20 cellular contexts compared by ENCODE assay signal in the genomic region with DNA sequence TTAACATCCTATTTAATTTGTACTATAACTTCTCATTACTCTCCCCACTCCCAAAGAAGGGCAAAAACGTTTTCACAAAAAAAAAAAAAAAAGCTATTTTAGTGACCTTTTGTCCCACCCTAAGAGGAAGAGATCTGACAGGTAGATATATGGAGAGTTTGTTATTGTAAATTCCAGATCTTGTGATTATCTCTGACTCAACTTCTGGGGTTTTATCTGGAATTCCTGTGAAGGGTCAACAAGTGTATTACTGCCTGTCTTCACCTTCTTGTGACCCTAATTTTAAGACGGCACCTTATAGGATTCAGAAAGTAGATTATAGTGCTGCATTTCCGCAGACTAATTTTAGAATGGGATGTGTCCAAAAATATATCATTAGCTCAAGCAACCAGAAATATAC.
DNase-seq lines count a peak whose midpoint lies in the region; ATAC-seq and TF ChIP-seq lines count a peak whose summit lies in the region.
"Had no signal": no experiment of that assay in that cellular context is flagged by ENCODE, and none has a peak within 500 bp of the region (broad histone marks: within the 10 kb centered on the region; RNA-seq: fewer than 3 reads in every experiment).

No MANE protein-coding gene starts in this region.

- no TSS peak for BruUV-seq in HCT116 (replicated peaks; lab: Mats Ljungman, UMichigan)

- DNase-seq in HCT116 (ENCODE audit: low read depth, low spot score) (peak; percentile 76), RPMI7951 (ENCODE audit: low read depth) (peak; percentile 72), fibroblast of mammary gland (ENCODE audit: low read depth) (peak; percentile 73), non-pigmented ciliary epithelial cell (ENCODE audit: low read depth) (peak; percentile 50), NCI-H2171 treated with DMSO at 0.1 percent for 48 hours (lab: John Stamatoyannopoulos, UW) (no peak), COLO668 (lab: John Stamatoyannopoulos, UW; ENCODE audit: unreplicated experiment) (no peak), transverse colon (no peak)
- DNase-seq: activated CD4-positive, alpha-beta T cell treated with anti-CD3 and anti-CD28 coated beads, Interleukin-2, amount 50 U/mL, for 4 hours; activated effector memory CD4-positive, alpha-beta T cell treated with Interleukin-2 at 50 U/mL for 16 hours; adrenal gland; Caco-2; central memory CD4-positive, alpha-beta T cell; effector CD4-positive, alpha-beta T cell; left ventricle myocardium inferior; NCI-H1694 treated with DMSO at 0.1 percent for 48 hours; stimulated activated CD4-positive, alpha-beta T cell treated with anti-CD3 and anti-CD28 coated beads, Interleukin-4, amount 100 ng/mL, for 24 hours; upper lobe of left lung had no signal

- peak overlapping the region; percentile 42 for H3K9ac ChIP-seq in HCT116 (ENCODE audit: low read length)

- WGBS in transverse colon (ENCODE audit: low coverage in 1 of 2), 2 donors = 35 to 36% methylated on average over 3 of the region's 3 CpGs

- H3K36me3 ChIP-seq in HCT116 (ENCODE audit: control insufficient read depth in 1 of 2, insufficient read depth in 2 of 2, low read length in 2 of 2) (peaks cover 0 to 10% of the 10 kb centered on the region in 2 experiments; a peak in 1 of 4 replicates), transverse colon (no peaks in the 10 kb centered on the region)
- H3K36me3 ChIP-seq: adrenal gland, left ventricle myocardium inferior, neutrophil, upper lobe of left lung had no signal

- peak; percentile 86 for ATAC-seq in HCT116
- ATAC-seq in GM18868 (IDR thresholded peaks at IDR 0.05; ENCODE audit: unreplicated experiment) = no peak
- ATAC-seq: WTC11 had no signal

- RAD21 ChIA-PET in HCT116 (lab: Charles Lee; ENCODE audit: low non-redundant PET in 1 of 2, low total read pairs in 2 of 2, uncharacterized antibody in 2 of 2, unreplicated experiment in 2 of 2) = no interaction called here

- TF ChIP-seq RAD21 in HCT116 (IDR thresholded peaks at IDR 0.05; ENCODE audit: low read depth) = peak; percentile 6; the same call in 1 of the 2 replicates

- H3K79me2 ChIP-seq in HCT116 (ENCODE audit: insufficient read depth, low read length) = no peaks in the 10 kb centered on the region

- H3K4me2 ChIP-seq in HCT116 (ENCODE audit: low read length) = peak overlapping the region; percentile 73

- H4K20me1 ChIP-seq in HCT116 (ENCODE audit: insufficient read depth) = no peaks in the 10 kb centered on the region

- intact Hi-C loops in HCT116 (cut with micrococcal nuclease) = no loop called here
- intact Hi-C loops in transverse colon (cut with DNase I; ENCODE audit: low total_unique reads) = no loop called here

- POLR2A ChIA-PET in HCT116 (lab: Charles Lee) = no interaction called here

- H3K27ac ChIP-seq in HCT116 (ENCODE audit: low read depth, low read length) (peak overlapping the region; percentile 88; the same call in 1 of the 2 replicates), transverse colon (no peak overlapping the region)
- H3K27ac ChIP-seq: adrenal gland, left ventricle myocardium inferior, neutrophil, upper lobe of left lung had no signal

- TF ChIP-seq EP300 in transverse colon (IDR thresholded peaks at IDR 0.05; ENCODE audit: low read depth) = no peak

- TF ChIP-seq POLR2A in HCT116 (IDR thresholded peaks at IDR 0.05; ENCODE audit: borderline replicate concordance, extremely low read depth, insufficient read depth, insufficient read length) (no peak), transverse colon (IDR thresholded peaks at IDR 0.05) (no peak)

- no peak for TF ChIP-seq CTCF in HCT116 (IDR thresholded peaks at IDR 0.05 in 2 of 3, conservative IDR thresholded peaks at IDR 0.05 in 1 of 3; ENCODE audit: borderline replicate concordance in 1 of 3, insufficient read depth in 1 of 3, low read depth in 2 of 3, low read length in 2 of 3)
- no peak for TF ChIP-seq CTCF in fibroblast of mammary gland (conservative IDR thresholded peaks at IDR 0.05; ENCODE audit: control insufficient read depth, insufficient read depth, low read depth, low read length)
- TF ChIP-seq CTCF in transverse colon (IDR thresholded peaks at IDR 0.05) = no peak

- H3K4me3 ChIP-seq in HCT116 (replicated peaks in 1 of 2; ENCODE audit: low read depth in 1 of 2, low read length in 2 of 2) (peak overlapping the region in 1 of 2 experiments; percentile 23; a peak in 1 of 4 replicates), fibroblast of mammary gland (ENCODE audit: control insufficient read depth, low read depth, low read length) (no peak overlapping the region), transverse colon (no peak overlapping the region)
- H3K4me3 ChIP-seq: adrenal gland, left ventricle myocardium inferior, upper lobe of left lung had no signal

- H3K9me3 ChIP-seq in HCT116 (ENCODE audit: control insufficient read depth in 1 of 2, insufficient read depth in 1 of 2, low read depth in 1 of 2, low read length in 2 of 2) = peaks cover 0 to 10% of the 10 kb centered on the region in 2 experiments; a peak in 1 of 4 replicates
- no peaks in the 10 kb centered on the region for H3K9me3 ChIP-seq in transverse colon
- H3K9me3 ChIP-seq: adrenal gland, Caco-2, neutrophil, upper lobe of left lung had no signal

- H3K4me1 ChIP-seq in HCT116 (ENCODE audit: control insufficient read depth in 1 of 2, insufficient read depth in 2 of 2, low read length in 2 of 2) (peaks cover 51 to 57% of the 10 kb centered on the region in 2 experiments), transverse colon (no peaks in the 10 kb centered on the region)
- H3K4me1 ChIP-seq: left ventricle myocardium inferior, upper lobe of left lung had no signal

- in situ Hi-C loops in transverse colon (cut with MboI; ENCODE audit: low pct_ligation_motif_present in 1 of 4, low pct_unique_long_range_greater_than_20kb in 1 of 4, low sequenced_read_pairs in 3 of 4) = no loop called here

- H3K27me3 ChIP-seq in HCT116 (ENCODE audit: insufficient read depth, low read length) = no peaks in the 10 kb centered on the region
- no peaks in the 10 kb centered on the region for H3K27me3 ChIP-seq in transverse colon
- H3K27me3 ChIP-seq: adrenal gland, neutrophil, upper lobe of left lung had no signal

- CTCF ChIA-PET in HCT116 (lab: Charles Lee) = no interaction called here

- no peaks in the 10 kb centered on the region for H3K9me2 ChIP-seq in HCT116 (ENCODE audit: insufficient read depth)

- H2AFZ ChIP-seq in HCT116 (ENCODE audit: low read depth, low read length, poor library complexity, severe bottlenecking) = peak overlapping the region; percentile 10

TF ChIP-seq in HCT116, 20 proteins besides CTCF, POLR2A, EP300 and RAD21 (continues in another document):
- peak; percentile 74 for TF ChIP-seq SP1 (IDR thresholded peaks at IDR 0.05; ENCODE audit: low read depth)
- no peak for TF ChIP-seq SRF (IDR thresholded peaks at IDR 0.05; ENCODE audit: low read depth)
- TF ChIP-seq TCF7L2 (IDR thresholded peaks at IDR 0.05; ENCODE audit: borderline replicate concordance, extremely low read depth, insufficient read depth, insufficient read length) = peak; percentile 11
- TF ChIP-seq, protein P1, sequence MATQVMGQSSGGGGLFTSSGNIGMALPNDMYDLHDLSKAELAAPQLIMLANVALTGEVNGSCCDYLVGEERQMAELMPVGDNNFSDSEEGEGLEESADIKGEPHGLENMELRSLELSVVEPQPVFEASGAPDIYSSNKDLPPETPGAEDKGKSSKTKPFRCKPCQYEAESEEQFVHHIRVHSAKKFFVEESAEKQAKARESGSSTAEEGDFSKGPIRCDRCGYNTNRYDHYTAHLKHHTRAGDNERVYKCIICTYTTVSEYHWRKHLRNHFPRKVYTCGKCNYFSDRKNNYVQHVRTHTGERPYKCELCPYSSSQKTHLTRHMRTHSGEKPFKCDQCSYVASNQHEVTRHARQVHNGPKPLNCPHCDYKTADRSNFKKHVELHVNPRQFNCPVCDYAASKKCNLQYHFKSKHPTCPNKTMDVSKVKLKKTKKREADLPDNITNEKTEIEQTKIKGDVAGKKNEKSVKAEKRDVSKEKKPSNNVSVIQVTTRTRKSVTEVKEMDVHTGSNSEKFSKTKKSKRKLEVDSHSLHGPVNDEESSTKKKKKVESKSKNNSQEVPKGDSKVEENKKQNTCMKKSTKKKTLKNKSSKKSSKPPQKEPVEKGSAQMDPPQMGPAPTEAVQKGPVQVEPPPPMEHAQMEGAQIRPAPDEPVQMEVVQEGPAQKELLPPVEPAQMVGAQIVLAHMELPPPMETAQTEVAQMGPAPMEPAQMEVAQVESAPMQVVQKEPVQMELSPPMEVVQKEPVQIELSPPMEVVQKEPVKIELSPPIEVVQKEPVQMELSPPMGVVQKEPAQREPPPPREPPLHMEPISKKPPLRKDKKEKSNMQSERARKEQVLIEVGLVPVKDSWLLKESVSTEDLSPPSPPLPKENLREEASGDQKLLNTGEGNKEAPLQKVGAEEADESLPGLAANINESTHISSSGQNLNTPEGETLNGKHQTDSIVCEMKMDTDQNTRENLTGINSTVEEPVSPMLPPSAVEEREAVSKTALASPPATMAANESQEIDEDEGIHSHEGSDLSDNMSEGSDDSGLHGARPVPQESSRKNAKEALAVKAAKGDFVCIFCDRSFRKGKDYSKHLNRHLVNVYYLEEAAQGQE (IDR thresholded peaks at IDR 0.05; ENCODE audit: low read depth) = no peak
- TF ChIP-seq, protein P2, sequence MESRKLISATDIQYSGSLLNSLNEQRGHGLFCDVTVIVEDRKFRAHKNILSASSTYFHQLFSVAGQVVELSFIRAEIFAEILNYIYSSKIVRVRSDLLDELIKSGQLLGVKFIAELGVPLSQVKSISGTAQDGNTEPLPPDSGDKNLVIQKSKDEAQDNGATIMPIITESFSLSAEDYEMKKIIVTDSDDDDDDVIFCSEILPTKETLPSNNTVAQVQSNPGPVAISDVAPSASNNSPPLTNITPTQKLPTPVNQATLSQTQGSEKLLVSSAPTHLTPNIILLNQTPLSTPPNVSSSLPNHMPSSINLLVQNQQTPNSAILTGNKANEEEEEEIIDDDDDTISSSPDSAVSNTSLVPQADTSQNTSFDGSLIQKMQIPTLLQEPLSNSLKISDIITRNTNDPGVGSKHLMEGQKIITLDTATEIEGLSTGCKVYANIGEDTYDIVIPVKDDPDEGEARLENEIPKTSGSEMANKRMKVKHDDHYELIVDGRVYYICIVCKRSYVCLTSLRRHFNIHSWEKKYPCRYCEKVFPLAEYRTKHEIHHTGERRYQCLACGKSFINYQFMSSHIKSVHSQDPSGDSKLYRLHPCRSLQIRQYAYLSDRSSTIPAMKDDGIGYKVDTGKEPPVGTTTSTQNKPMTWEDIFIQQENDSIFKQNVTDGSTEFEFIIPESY (IDR thresholded peaks at IDR 0.05; ENCODE audit: extremely low read depth, insufficient replicate concordance, low read length) = no peak
- TF ChIP-seq, protein P3, sequence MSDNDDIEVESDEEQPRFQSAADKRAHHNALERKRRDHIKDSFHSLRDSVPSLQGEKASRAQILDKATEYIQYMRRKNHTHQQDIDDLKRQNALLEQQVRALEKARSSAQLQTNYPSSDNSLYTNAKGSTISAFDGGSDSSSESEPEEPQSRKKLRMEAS (IDR thresholded peaks at IDR 0.05) = no peak
- no peak for TF ChIP-seq EGR1 (IDR thresholded peaks at IDR 0.05; ENCODE audit: low read depth)
- no peak for TF ChIP-seq YY1 (IDR thresholded peaks at IDR 0.05; ENCODE audit: extremely low read depth, insufficient replicate concordance, low read depth, low read length)
- TF ChIP-seq ZNF274 (IDR thresholded peaks at IDR 0.05; ENCODE audit: low read depth, low read length) = no peak
- TF ChIP-seq EZH2phosphoT487 (IDR thresholded peaks at IDR 0.05; ENCODE audit: borderline replicate concordance) = no peak

Comparison
In these comparisons a context has a peak if more than half of its experiments do, and no peak if none do; other contexts are left out.
1. DNase-seq: peak in HCT116 (single experiment), RPMI7951 (single experiment), fibroblast of mammary gland (single experiment) and non-pigmented ciliary epithelial cell (single experiment); none in NCI-H2171 treated with DMSO at 0.1 percent for 48 hours (single experiment), COLO668 (single experiment) and transverse colon (single experiment).